Comparison of ENCODE assay signal across 1 cellular context in the genomic region with DNA sequence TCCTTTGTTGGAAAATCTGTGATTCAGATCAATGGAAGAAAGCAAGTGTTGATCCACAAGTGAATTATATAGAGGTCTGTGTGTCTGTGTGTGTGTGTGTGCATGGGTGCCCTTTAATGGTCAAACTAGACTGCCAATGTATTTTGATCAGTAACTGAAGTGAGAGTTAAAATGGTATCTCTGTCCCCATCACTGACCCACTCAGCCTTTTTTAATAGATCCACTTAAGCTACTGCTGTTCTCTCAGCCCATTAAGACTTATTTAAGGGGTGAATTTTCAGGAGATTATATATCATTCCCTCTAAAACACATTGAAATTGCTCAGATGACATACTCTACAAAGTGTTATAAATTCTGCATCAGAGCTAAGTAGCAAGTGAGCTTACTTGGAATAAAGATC.
TF ChIP-seq lines count a peak whose summit lies in the region.

No MANE protein-coding gene starts in this region.

TF ChIP-seq in WTC11, 78 proteins besides CTCF, POLR2A, EP300 and RAD21 (continued from another document):
- TF ChIP-seq, protein P1, sequence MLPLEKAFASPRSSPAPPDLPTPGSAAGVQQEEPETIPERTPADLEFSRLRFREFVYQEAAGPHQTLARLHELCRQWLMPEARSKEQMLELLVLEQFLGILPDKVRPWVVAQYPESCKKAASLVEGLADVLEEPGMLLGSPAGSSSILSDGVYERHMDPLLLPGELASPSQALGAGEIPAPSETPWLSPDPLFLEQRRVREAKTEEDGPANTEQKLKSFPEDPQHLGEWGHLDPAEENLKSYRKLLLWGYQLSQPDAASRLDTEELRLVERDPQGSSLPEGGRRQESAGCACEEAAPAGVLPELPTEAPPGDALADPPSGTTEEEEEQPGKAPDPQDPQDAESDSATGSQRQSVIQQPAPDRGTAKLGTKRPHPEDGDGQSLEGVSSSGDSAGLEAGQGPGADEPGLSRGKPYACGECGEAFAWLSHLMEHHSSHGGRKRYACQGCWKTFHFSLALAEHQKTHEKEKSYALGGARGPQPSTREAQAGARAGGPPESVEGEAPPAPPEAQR (CRISPR knock-in tag; IDR thresholded peaks at IDR 0.05), result no peak
- TF ChIP-seq, protein P2, sequence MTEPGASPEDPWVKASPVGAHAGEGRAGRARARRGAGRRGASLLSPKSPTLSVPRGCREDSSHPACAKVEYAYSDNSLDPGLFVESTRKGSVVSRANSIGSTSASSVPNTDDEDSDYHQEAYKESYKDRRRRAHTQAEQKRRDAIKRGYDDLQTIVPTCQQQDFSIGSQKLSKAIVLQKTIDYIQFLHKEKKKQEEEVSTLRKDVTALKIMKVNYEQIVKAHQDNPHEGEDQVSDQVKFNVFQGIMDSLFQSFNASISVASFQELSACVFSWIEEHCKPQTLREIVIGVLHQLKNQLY (CRISPR knock-in tag; IDR thresholded peaks at IDR 0.05), result no peak
- no peak for TF ChIP-seq SMAD4 (CRISPR knock-in tag; IDR thresholded peaks at IDR 0.05)
- TF ChIP-seq TEAD4 (CRISPR knock-in tag; IDR thresholded peaks at IDR 0.05), result no peak
- TF ChIP-seq NFYB (CRISPR knock-in tag; conservative IDR thresholded peaks at IDR 0.05; ENCODE audit: low read depth), result no peak
- TF ChIP-seq, protein P3, sequence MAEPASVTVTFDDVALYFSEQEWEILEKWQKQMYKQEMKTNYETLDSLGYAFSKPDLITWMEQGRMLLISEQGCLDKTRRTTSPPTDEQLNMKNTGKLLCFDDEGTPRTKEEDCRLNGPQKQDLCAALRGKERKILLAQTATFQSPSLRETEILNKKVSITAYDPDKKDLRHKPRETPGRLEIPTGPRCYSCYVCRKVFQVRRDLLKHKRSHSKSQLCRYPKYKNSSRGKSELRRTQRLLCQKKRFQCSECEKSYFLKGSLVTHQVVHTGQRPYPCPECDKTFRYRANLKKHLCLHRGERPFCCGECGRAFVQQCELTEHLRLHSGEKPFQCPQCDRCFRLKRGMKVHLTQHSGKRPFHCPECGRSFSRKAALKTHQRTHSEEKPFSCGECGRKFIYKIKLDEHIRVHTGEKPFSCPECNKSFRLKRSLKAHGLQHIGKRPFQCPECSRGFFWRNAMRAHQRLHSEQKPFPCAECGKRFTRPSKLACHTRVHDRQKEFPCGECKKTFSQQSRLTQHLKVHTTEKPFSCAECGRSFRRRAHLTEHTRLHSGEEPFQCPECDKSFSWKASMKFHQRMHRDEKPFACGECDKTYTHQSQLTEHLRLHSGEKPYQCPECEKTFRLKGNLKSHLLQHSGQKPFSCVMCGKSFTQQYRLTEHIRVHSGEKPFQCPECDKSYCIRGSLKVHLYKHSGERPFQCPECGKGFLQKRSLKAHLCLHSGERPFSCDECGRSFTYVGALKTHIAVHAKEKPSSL (CRISPR knock-in tag; conservative IDR thresholded peaks at IDR 0.05), result no peak
- TF ChIP-seq SP1 (CRISPR knock-in tag; conservative IDR thresholded peaks at IDR 0.05), result no peak
- TF ChIP-seq, protein P4, sequence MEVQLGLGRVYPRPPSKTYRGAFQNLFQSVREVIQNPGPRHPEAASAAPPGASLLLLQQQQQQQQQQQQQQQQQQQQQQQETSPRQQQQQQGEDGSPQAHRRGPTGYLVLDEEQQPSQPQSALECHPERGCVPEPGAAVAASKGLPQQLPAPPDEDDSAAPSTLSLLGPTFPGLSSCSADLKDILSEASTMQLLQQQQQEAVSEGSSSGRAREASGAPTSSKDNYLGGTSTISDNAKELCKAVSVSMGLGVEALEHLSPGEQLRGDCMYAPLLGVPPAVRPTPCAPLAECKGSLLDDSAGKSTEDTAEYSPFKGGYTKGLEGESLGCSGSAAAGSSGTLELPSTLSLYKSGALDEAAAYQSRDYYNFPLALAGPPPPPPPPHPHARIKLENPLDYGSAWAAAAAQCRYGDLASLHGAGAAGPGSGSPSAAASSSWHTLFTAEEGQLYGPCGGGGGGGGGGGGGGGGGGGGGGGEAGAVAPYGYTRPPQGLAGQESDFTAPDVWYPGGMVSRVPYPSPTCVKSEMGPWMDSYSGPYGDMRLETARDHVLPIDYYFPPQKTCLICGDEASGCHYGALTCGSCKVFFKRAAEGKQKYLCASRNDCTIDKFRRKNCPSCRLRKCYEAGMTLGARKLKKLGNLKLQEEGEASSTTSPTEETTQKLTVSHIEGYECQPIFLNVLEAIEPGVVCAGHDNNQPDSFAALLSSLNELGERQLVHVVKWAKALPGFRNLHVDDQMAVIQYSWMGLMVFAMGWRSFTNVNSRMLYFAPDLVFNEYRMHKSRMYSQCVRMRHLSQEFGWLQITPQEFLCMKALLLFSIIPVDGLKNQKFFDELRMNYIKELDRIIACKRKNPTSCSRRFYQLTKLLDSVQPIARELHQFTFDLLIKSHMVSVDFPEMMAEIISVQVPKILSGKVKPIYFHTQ (CRISPR knock-in tag; IDR thresholded peaks at IDR 0.05), result no peak
- TF ChIP-seq, protein P5, sequence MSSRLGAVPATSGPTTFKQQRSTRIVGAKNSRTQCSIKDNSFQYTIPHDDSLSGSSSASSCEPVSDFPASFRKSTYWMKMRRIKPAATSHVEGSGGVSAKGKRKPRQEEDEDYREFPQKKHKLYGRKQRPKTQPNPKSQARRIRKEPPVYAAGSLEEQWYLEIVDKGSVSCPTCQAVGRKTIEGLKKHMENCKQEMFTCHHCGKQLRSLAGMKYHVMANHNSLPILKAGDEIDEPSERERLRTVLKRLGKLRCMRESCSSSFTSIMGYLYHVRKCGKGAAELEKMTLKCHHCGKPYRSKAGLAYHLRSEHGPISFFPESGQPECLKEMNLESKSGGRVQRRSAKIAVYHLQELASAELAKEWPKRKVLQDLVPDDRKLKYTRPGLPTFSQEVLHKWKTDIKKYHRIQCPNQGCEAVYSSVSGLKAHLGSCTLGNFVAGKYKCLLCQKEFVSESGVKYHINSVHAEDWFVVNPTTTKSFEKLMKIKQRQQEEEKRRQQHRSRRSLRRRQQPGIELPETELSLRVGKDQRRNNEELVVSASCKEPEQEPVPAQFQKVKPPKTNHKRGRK (CRISPR knock-in tag; IDR thresholded peaks at IDR 0.05; ENCODE audit: borderline replicate concordance), result no peak
- no peak for TF ChIP-seq ZNF416 (CRISPR knock-in tag; IDR thresholded peaks at IDR 0.05)
- TF ChIP-seq, protein P6, sequence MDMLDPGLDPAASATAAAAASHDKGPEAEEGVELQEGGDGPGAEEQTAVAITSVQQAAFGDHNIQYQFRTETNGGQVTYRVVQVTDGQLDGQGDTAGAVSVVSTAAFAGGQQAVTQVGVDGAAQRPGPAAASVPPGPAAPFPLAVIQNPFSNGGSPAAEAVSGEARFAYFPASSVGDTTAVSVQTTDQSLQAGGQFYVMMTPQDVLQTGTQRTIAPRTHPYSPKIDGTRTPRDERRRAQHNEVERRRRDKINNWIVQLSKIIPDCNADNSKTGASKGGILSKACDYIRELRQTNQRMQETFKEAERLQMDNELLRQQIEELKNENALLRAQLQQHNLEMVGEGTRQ (CRISPR knock-in tag; IDR thresholded peaks at IDR 0.05), result no peak
- TF ChIP-seq ELF4 (CRISPR knock-in tag; IDR thresholded peaks at IDR 0.05; ENCODE audit: low read depth), result no peak
- no peak for TF ChIP-seq TCF7 (CRISPR knock-in tag; IDR thresholded peaks at IDR 0.05; ENCODE audit: low read depth)
- no peak for TF ChIP-seq EMX1 (CRISPR knock-in tag; IDR thresholded peaks at IDR 0.05)
TF ChIP-seq in WTC11: peak in this region for 0.
